8 cellular contexts compared by ENCODE assay signal in genomic region chr1:58773406-58773840, GRCh38. TPM values are rescaled to one million over a fixed set of nuclear protein-coding genes. Genes with fewer than 3 reads are reported as not detected.
DNase-seq lines count a peak whose midpoint lies in the region; ATAC-seq and TF ChIP-seq lines count a peak whose summit lies in the region.

No MANE protein-coding gene starts in this region.

- H3K9me3 ChIP-seq in thyroid gland: no peaks in the 10 kb centered on the region

- DNase-seq in COR-L47 (lab: John Stamatoyannopoulos, UW) (peak; percentile 69), M059J (ENCODE audit: low read depth) (peak; percentile 63), islet precursor cell (peak; percentile 58), thyroid gland (peak; percentile 71 to 79)
- no peak for DNase-seq in activated T-helper 2 cell treated with anti-CD3 and anti-CD28 coated beads, Interferon-gamma antibody, Interleukin-2, Interleukin-4, amounts not matched to agents 10 μg/mL and 5 μg/mL and 100 μg/mL, durations not matched to agents 14 hours and 24 hours and 36 hours (ENCODE audit: low spot score)

- peak overlapping the region; percentile 50 for H3K27ac Mint-ChIP-seq in activated T-helper 17 cell treated with anti-CD3 and anti-CD28 coated beads, Interleukin-2, amount 50 U/mL, for 72 hours
- no peak overlapping the region for H3K27ac Mint-ChIP-seq in activated T-helper 2 cell treated with anti-CD3 and anti-CD28 coated beads, Interferon-gamma antibody, Interleukin-2, Interleukin-4, amounts not matched to agents 10 μg/mL and 5 μg/mL and 100 μg/mL, durations not matched to agents 14 hours and 24 hours and 36 hours

- intact Hi-C loops in thyroid gland (cut with DNase I): no loop called here
- intact Hi-C loops in activated T-helper 2 cell treated with anti-CD3 and anti-CD28 coated beads, Interferon-gamma antibody, Interleukin-2, Interleukin-4, amounts not matched to agents 10 μg/mL and 5 μg/mL and 100 μg/mL, durations not matched to agents 14 hours and 24 hours and 36 hours (cut with micrococcal nuclease): no loop called here

- no peaks in the 10 kb centered on the region for H3K4me1 Mint-ChIP-seq in activated T-helper 17 cell treated with anti-CD3 and anti-CD28 coated beads, Interleukin-2, amount 50 U/mL, for 72 hours
- H3K4me1 Mint-ChIP-seq in activated T-helper 2 cell treated with anti-CD3 and anti-CD28 coated beads, Interferon-gamma antibody, Interleukin-2, Interleukin-4, amounts not matched to agents 10 μg/mL and 5 μg/mL and 100 μg/mL, durations not matched to agents 14 hours and 24 hours and 36 hours (ENCODE audit: low read depth): peaks cover 12% of the 10 kb centered on the region

- WGBS in thyroid gland, 2 donors: 1 to 3% methylated on average over 3 of the region's 3 CpGs

- peak overlapping the region; percentile 81 to 91 (median 86) for H3K27ac ChIP-seq in thyroid gland

- no peaks in the 10 kb centered on the region for H3K36me3 ChIP-seq in thyroid gland

- no peaks in the 10 kb centered on the region for H3K36me3 Mint-ChIP-seq in activated T-helper 17 cell treated with anti-CD3 and anti-CD28 coated beads, Interleukin-2, amount 50 U/mL, for 72 hours (ENCODE audit: low read depth)
- no peaks in the 10 kb centered on the region for H3K36me3 Mint-ChIP-seq in activated T-helper 2 cell treated with anti-CD3 and anti-CD28 coated beads, Interferon-gamma antibody, Interleukin-2, Interleukin-4, amounts not matched to agents 10 μg/mL and 5 μg/mL and 100 μg/mL, durations not matched to agents 14 hours and 24 hours and 36 hours (ENCODE audit: low read depth)

- H3K27me3 Mint-ChIP-seq in activated T-helper 17 cell treated with anti-CD3 and anti-CD28 coated beads, Interleukin-2, amount 50 U/mL, for 72 hours: no peaks in the 10 kb centered on the region
- H3K27me3 Mint-ChIP-seq in activated T-helper 2 cell treated with anti-CD3 and anti-CD28 coated beads, Interferon-gamma antibody, Interleukin-2, Interleukin-4, amounts not matched to agents 10 μg/mL and 5 μg/mL and 100 μg/mL, durations not matched to agents 14 hours and 24 hours and 36 hours (ENCODE audit: low read depth): peaks cover 2% of the 10 kb centered on the region

- peaks cover 4 to 22% of the 10 kb centered on the region in 2 donors for H3K4me1 ChIP-seq in thyroid gland

- TF ChIP-seq POLR2A in thyroid gland (IDR thresholded peaks at IDR 0.05): peak in 1 of 2 donors; percentile 73

- H3K27me3 ChIP-seq in thyroid gland: no peaks in the 10 kb centered on the region

- H3K4me3 Mint-ChIP-seq in activated T-helper 17 cell treated with anti-CD3 and anti-CD28 coated beads, Interleukin-2, amount 50 U/mL, for 72 hours: no peak overlapping the region
- H3K4me3 Mint-ChIP-seq in activated T-helper 2 cell treated with anti-CD3 and anti-CD28 coated beads, Interferon-gamma antibody, Interleukin-2, Interleukin-4, amounts not matched to agents 10 μg/mL and 5 μg/mL and 100 μg/mL, durations not matched to agents 14 hours and 24 hours and 36 hours (ENCODE audit: low read depth): no peak overlapping the region

- ATAC-seq in GM21447 (IDR thresholded peaks at IDR 0.05; ENCODE audit: unreplicated experiment): peak; percentile 94
- peak; percentile 29 for ATAC-seq in activated T-helper 17 cell treated with anti-CD3 and anti-CD28 coated beads, Interleukin-2, amount 50 U/mL, for 72 hours (replicated peaks)
- ATAC-seq in HG02970 (IDR thresholded peaks at IDR 0.05; ENCODE audit: low FRiP score, unreplicated experiment): no peak

- no peak overlapping the region for H3K4me3 ChIP-seq in thyroid gland (replicated peaks in 1 of 3)

- TF ChIP-seq CTCF in thyroid gland (IDR thresholded peaks at IDR 0.05): no peak

- H3K9me3 Mint-ChIP-seq in activated T-helper 17 cell treated with anti-CD3 and anti-CD28 coated beads, Interleukin-2, amount 50 U/mL, for 72 hours: no peaks in the 10 kb centered on the region
- H3K9me3 Mint-ChIP-seq in activated T-helper 2 cell treated with anti-CD3 and anti-CD28 coated beads, Interferon-gamma antibody, Interleukin-2, Interleukin-4, amounts not matched to agents 10 μg/mL and 5 μg/mL and 100 μg/mL, durations not matched to agents 14 hours and 24 hours and 36 hours: no peaks in the 10 kb centered on the region

RNA-seq across cellular contexts. Expression of gene JUN, which starts 10.4 kb away (rescaled TPM):
- total RNA-seq in M059J (2014; rRNA removed; shearing (Covaris generic)): 49.3 and 85.5 TPM in 2 replicates
- total RNA-seq in activated T-helper 17 cell treated with anti-CD3 and anti-CD28 coated beads, Interleukin-2, amount 50 U/mL, for 72 hours: 10 to 100 TPM; 53.4 to 62.2 TPM
- 100 to 1,000 TPM; 124 to 283 (median 133) TPM for total RNA-seq in thyroid gland
- total RNA-seq in activated T-helper 2 cell treated with anti-CD3 and anti-CD28 coated beads, Interferon-gamma antibody, Interleukin-2, Interleukin-4, amounts not matched to agents 10 μg/mL and 5 μg/mL and 100 μg/mL, durations not matched to agents 14 hours and 24 hours and 36 hours: 29.5 and 30.2 TPM in 2 replicates
